1 cellular context compared by ENCODE assay signal in the genomic region with DNA sequence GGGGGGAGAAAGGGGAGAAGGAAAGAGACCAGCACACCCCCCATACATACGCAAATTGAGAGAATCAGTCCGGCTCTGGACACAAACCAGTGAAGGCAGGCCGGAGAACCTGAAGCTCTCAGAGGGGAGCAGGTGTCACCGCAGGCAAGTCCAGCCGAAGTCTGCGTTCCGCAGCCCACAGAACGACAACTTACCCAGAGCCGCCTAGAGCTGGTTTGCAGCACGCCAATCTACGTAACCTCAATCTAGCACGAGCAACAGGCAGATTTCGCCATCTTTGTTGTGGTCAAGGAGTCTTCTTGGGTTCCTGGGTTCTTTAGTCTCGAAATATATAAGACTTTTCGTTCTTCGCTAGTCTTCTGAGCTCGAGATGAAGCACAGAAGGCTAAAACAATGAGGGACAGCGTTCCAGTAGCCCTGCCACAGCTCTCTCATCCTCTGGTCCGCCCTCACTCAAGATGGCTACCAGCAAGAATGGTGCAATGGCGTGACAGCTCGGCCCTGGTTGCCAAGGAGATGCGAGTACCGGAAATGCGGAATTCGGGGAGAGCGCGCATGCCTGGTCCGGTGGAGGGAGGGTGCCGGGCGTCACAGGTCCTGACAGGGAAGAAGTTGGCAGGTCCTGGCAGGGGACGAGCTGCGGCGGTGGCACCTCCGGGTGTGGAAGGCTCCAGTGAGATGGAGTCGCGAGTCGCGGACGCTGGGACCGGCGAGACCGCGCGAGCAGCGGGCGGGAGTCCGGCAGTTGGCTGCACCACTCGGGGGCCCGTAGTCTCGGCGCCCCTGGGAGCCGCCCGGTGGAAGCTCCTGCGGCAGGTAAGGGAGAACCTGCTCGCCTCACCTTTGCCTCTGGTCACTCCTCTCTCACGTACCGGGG.
TF ChIP-seq lines count a peak whose summit lies in the region.

A gene (plus strand): TSS at position 618 of the 877 bp plus-strand sequence.
A gene (minus strand): TSS at position 165 of the 877 bp plus-strand sequence. CDS start 15,152 bp downstream, outside the sequence.

TF ChIP-seq in HepG2, 621 proteins besides CTCF, POLR2A, EP300 and RAD21 (continued from another document and continues in another):
- TF ChIP-seq, protein P1, sequence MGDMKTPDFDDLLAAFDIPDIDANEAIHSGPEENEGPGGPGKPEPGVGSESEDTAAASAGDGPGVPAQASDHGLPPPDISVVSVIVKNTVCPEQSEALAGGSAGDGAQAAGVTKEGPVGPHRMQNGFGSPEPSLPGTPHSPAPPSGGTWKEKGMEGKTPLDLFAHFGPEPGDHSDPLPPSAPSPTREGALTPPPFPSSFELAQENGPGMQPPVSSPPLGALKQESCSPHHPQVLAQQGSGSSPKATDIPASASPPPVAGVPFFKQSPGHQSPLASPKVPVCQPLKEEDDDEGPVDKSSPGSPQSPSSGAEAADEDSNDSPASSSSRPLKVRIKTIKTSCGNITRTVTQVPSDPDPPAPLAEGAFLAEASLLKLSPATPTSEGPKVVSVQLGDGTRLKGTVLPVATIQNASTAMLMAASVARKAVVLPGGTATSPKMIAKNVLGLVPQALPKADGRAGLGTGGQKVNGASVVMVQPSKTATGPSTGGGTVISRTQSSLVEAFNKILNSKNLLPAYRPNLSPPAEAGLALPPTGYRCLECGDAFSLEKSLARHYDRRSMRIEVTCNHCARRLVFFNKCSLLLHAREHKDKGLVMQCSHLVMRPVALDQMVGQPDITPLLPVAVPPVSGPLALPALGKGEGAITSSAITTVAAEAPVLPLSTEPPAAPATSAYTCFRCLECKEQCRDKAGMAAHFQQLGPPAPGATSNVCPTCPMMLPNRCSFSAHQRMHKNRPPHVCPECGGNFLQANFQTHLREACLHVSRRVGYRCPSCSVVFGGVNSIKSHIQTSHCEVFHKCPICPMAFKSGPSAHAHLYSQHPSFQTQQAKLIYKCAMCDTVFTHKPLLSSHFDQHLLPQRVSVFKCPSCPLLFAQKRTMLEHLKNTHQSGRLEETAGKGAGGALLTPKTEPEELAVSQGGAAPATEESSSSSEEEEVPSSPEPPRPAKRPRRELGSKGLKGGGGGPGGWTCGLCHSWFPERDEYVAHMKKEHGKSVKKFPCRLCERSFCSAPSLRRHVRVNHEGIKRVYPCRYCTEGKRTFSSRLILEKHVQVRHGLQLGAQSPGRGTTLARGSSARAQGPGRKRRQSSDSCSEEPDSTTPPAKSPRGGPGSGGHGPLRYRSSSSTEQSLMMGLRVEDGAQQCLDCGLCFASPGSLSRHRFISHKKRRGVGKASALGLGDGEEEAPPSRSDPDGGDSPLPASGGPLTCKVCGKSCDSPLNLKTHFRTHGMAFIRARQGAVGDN (CRISPR knock-in tag; IDR thresholded peaks at IDR 0.05): peak; percentile 90
- TF ChIP-seq ZNF124 (CRISPR knock-in tag; IDR thresholded peaks at IDR 0.05) (peak; percentile 52), FIP1L1 (IDR thresholded peaks at IDR 0.05; ENCODE audit: borderline replicate concordance, insufficient read depth, low read depth, low read length) (no peak), NONO (IDR thresholded peaks at IDR 0.05) (no peak), NONO (CRISPR knock-in tag; conservative IDR thresholded peaks at IDR 0.05) (peak; percentile 85), MEIS2 (CRISPR knock-in tag; IDR thresholded peaks at IDR 0.05) (peak; percentile 96), TMF1 (CRISPR knock-in tag; IDR thresholded peaks at IDR 0.05; ENCODE audit: low read depth) (no peak), MBNL3 (CRISPR knock-in tag; conservative IDR thresholded peaks at IDR 0.05) (no peak), ZNF879 (CRISPR knock-in tag; IDR thresholded peaks at IDR 0.05) (no peak), MIER2 (CRISPR knock-in tag; IDR thresholded peaks at IDR 0.05) (no peak; the same call in none of the 2 replicates), SPEN (CRISPR knock-in tag; IDR thresholded peaks at IDR 0.05; ENCODE audit: low read depth) (no peak; the same call in 1 of the 2 replicates), ZFP82 (CRISPR knock-in tag; IDR thresholded peaks at IDR 0.05; ENCODE audit: borderline replicate concordance) (no peak; the same call in 1 of the 2 replicates), ZNF547 (CRISPR knock-in tag; IDR thresholded peaks at IDR 0.05) (peak; percentile 75), ATAD3A (CRISPR knock-in tag; IDR thresholded peaks at IDR 0.05) (no peak; the same call in 1 of the 2 replicates), CBX5 (CRISPR knock-in tag; IDR thresholded peaks at IDR 0.05; ENCODE audit: borderline replicate concordance) (peak; percentile 76; the same call in 1 of the 2 replicates), SP2 (CRISPR knock-in tag; IDR thresholded peaks at IDR 0.05) (no peak; the same call in 1 of the 2 replicates), ZNF543 (CRISPR knock-in tag; IDR thresholded peaks at IDR 0.05) (no peak), KAT7 (CRISPR knock-in tag; IDR thresholded peaks at IDR 0.05; ENCODE audit: borderline replicate concordance) (peak; percentile 88; the same call in 1 of the 2 replicates), NFYB (CRISPR knock-in tag; IDR thresholded peaks at IDR 0.05) (peak; percentile 27; the same call in 1 of the 2 replicates), TAF1 (CRISPR knock-in tag; IDR thresholded peaks at IDR 0.05) (peak; percentile 89), ZEB1 (IDR thresholded peaks at IDR 0.05; ENCODE audit: insufficient replicate concordance, low read depth) (peak; percentile 89), MTF1 (CRISPR knock-in tag; IDR thresholded peaks at IDR 0.05) (no peak), U2AF2 (IDR thresholded peaks at IDR 0.05; ENCODE audit: low read depth, low read length) (no peak), ZNF496 (CRISPR knock-in tag; IDR thresholded peaks at IDR 0.05; ENCODE audit: insufficient replicate concordance) (no peak), POGZ (CRISPR knock-in tag; IDR thresholded peaks at IDR 0.05) (peak; percentile 86; the same call in 1 of the 2 replicates), CHD2 (IDR thresholded peaks at IDR 0.05; ENCODE audit: low read depth, low read length) (peak; percentile 52)
- TF ChIP-seq, protein P2, sequence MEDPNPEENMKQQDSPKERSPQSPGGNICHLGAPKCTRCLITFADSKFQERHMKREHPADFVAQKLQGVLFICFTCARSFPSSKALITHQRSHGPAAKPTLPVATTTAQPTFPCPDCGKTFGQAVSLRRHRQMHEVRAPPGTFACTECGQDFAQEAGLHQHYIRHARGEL (CRISPR knock-in tag; IDR thresholded peaks at IDR 0.05): no peak
- TF ChIP-seq, protein P3, sequence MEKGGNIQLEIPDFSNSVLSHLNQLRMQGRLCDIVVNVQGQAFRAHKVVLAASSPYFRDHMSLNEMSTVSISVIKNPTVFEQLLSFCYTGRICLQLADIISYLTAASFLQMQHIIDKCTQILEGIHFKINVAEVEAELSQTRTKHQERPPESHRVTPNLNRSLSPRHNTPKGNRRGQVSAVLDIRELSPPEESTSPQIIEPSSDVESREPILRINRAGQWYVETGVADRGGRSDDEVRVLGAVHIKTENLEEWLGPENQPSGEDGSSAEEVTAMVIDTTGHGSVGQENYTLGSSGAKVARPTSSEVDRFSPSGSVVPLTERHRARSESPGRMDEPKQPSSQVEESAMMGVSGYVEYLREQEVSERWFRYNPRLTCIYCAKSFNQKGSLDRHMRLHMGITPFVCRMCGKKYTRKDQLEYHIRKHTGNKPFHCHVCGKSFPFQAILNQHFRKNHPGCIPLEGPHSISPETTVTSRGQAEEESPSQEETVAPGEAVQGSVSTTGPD (CRISPR knock-in tag; IDR thresholded peaks at IDR 0.05): no peak
- TF ChIP-seq, protein P4, sequence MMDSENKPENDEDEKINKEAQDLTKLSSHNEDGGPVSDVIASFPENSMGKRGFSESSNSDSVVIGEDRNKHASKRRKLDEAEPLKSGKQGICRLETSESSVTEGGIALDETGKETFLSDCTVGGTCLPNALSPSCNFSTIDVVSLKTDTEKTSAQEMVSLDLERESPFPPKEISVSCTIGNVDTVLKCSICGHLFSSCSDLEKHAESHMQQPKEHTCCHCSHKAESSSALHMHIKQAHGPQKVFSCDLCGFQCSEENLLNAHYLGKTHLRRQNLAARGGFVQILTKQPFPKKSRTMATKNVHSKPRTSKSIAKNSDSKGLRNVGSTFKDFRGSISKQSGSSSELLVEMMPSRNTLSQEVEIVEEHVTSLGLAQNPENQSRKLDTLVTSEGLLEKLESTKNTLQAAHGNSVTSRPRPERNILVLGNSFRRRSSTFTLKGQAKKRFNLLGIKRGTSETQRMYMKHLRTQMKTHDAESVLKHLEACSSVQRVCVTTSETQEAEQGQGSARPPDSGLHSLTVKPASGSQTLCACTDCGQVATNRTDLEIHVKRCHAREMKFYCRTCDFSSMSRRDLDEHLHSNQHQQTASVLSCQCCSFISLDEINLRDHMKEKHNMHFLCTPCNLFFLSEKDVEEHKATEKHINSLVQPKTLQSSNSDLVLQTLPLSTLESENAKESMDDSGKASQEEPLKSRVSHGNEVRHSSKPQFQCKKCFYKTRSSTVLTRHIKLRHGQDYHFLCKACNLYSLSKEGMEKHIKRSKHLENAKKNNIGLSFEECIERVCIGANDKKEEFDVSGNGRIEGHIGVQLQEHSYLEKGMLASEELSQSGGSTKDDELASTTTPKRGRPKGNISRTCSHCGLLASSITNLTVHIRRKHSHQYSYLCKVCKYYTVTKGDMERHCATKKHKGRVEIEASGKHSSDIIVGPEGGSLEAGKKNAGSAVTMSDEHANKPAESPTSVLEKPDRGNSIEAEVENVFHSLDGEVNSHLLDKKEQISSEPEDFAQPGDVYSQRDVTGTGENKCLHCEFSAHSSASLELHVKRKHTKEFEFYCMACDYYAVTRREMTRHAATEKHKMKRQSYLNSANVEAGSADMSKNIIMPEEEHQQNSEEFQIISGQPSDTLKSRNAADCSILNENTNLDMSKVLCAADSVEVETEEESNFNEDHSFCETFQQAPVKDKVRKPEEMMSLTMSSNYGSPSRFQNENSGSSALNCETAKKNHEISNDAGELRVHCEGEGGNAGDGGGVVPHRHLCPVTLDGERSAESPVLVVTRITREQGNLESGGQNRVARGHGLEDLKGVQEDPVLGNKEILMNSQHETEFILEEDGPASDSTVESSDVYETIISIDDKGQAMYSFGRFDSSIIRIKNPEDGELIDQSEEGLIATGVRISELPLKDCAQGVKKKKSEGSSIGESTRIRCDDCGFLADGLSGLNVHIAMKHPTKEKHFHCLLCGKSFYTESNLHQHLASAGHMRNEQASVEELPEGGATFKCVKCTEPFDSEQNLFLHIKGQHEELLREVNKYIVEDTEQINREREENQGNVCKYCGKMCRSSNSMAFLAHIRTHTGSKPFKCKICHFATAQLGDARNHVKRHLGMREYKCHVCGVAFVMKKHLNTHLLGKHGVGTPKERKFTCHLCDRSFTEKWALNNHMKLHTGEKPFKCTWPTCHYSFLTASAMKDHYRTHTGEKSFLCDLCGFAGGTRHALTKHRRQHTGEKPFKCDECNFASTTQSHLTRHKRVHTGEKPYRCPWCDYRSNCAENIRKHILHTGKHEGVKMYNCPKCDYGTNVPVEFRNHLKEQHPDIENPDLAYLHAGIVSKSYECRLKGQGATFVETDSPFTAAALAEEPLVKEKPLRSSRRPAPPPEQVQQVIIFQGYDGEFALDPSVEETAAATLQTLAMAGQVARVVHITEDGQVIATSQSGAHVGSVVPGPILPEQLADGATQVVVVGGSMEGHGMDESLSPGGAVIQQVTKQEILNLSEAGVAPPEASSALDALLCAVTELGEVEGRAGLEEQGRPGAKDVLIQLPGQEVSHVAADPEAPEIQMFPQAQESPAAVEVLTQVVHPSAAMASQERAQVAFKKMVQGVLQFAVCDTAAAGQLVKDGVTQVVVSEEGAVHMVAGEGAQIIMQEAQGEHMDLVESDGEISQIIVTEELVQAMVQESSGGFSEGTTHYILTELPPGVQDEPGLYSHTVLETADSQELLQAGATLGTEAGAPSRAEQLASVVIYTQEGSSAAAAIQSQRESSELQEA (CRISPR knock-in tag; IDR thresholded peaks at IDR 0.05; ENCODE audit: not compliant biosample characterization): no peak
- TF ChIP-seq, protein P5, sequence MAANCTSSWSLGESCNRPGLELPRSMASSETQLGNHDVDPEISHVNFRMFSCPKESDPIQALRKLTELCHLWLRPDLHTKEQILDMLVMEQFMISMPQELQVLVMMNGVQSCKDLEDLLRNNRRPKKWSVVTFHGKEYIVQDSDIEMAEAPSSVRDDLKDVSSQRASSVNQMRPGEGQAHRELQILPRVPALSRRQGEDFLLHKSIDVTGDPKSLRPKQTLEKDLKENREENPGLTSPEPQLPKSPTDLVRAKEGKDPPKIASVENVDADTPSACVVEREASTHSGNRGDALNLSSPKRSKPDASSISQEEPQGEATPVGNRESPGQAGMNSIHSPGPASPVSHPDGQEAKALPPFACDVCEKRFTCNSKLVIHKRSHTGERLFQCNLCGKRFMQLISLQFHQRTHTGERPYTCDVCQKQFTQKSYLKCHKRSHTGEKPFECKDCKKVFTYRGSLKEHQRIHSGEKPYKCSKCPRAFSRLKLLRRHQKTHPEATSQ (CRISPR knock-in tag; IDR thresholded peaks at IDR 0.05; ENCODE audit: borderline replicate concordance): no peak
- TF ChIP-seq, protein P6, sequence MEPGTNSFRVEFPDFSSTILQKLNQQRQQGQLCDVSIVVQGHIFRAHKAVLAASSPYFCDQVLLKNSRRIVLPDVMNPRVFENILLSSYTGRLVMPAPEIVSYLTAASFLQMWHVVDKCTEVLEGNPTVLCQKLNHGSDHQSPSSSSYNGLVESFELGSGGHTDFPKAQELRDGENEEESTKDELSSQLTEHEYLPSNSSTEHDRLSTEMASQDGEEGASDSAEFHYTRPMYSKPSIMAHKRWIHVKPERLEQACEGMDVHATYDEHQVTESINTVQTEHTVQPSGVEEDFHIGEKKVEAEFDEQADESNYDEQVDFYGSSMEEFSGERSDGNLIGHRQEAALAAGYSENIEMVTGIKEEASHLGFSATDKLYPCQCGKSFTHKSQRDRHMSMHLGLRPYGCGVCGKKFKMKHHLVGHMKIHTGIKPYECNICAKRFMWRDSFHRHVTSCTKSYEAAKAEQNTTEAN (CRISPR knock-in tag; conservative IDR thresholded peaks at IDR 0.05): no peak
- TF ChIP-seq, protein P7, sequence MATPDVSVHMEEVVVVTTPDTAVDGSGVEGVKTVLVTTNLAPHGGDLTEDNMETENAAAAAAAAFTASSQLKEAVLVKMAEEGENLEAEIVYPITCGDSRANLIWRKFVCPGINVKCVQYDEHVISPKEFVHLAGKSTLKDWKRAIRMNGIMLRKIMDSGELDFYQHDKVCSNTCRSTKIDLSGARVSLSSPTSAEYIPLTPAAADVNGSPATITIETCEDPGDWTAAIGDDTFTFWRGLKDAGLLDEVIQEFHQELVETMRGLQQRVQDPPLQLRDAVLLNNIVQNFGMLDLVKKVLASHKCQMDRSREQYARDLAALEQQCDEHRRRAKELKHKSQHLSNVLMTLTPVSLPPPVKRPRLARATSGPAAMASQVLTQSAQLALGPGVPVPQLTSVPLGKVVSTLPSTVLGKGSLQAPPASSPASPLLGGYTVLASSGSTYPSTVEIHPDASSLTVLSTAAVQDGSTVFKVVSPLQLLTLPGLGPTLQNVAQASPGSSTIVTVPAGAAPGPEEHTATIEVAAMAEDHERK (CRISPR knock-in tag; IDR thresholded peaks at IDR 0.05; ENCODE audit: low read depth): peak; percentile 92
- TF ChIP-seq, protein P8, sequence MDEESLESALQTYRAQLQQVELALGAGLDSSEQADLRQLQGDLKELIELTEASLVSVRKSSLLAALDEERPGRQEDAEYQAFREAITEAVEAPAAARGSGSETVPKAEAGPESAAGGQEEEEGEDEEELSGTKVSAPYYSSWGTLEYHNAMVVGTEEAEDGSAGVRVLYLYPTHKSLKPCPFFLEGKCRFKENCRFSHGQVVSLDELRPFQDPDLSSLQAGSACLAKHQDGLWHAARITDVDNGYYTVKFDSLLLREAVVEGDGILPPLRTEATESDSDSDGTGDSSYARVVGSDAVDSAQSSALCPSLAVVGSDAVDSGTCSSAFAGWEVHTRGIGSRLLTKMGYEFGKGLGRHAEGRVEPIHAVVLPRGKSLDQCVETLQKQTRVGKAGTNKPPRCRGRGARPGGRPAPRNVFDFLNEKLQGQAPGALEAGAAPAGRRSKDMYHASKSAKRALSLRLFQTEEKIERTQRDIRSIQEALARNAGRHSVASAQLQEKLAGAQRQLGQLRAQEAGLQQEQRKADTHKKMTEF (CRISPR knock-in tag; IDR thresholded peaks at IDR 0.05): peak; percentile 93
